In the genomic region with DNA sequence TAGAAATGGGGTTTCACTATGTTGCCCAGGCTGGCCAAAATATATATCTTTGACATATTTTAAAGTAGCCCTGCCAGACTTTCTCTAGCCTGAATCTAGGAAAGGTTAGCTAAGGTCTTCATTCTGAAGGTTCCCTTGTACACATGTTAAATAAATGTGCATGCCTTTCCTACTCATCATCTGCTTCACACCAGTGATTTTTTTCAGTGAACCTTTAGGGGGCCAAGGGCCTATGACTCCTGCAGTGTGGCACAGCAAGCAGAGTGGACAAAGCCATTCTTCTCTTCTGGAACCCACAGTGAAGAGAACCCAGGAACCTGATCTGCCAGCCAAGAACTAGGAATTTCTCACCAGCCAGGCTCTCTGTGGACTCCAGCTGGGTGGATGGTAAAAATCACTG, we compare ENCODE assay signal across 19 cellular contexts.
"Had no signal": no experiment of that assay in that cellular context is flagged by ENCODE, and none has a peak within 500 bp of the region (broad histone marks: within the 10 kb centered on the region; RNA-seq: fewer than 3 reads in every experiment).

No MANE protein-coding gene starts in this region.

- H3K4me2 ChIP-seq: hepatocyte had no signal

- H3K36me3 ChIP-seq: esophagus squamous epithelium, right atrium auricular region, sigmoid colon, tibial nerve, upper lobe of right lung had no signal

- H2AFZ ChIP-seq: hepatocyte had no signal

- H3K27me3 ChIP-seq: esophagus squamous epithelium, foreskin keratinocyte, hepatocyte, right atrium auricular region, sigmoid colon, testis, tibial nerve, upper lobe of right lung had no signal

- H3K27ac ChIP-seq: esophagus squamous epithelium, foreskin keratinocyte, hepatocyte, right atrium auricular region, sigmoid colon, skin epidermis, testis, tibial nerve, upper lobe of right lung had no signal

- H3K4me3 ChIP-seq: esophagus squamous epithelium, hepatocyte, mucosa of descending colon, right atrium auricular region, sigmoid colon, skin epidermis, testis, tibial nerve, upper lobe of right lung had no signal

- H3K4me1 ChIP-seq: right atrium auricular region, sigmoid colon, testis, upper lobe of right lung had no signal

- H3K79me2 ChIP-seq: hepatocyte had no signal

- H3K9me3 ChIP-seq: testis, tibial nerve, upper lobe of right lung had no signal

- DNase-seq: effector memory CD8-positive, alpha-beta T cell; esophagus squamous epithelium; foreskin keratinocyte; head of caudate nucleus; kidney; mucosa of descending colon; natural killer cell; posterior cingulate gyrus; sigmoid colon; stimulated activated CD4-positive, alpha-beta T cell treated with anti-CD3 and anti-CD28 coated beads, Interleukin-2, amount 100 ng/mL, for 24 hours; stimulated activated CD4-positive, alpha-beta T cell treated with anti-CD3 and anti-CD28 coated beads, Interleukin-4, amount 100 ng/mL, for 4 hours; stimulated activated naive B cell treated with anti-CD40 and anti-IgM and Interleukin-4, amounts not matched to agents 10 μg/mL and 1 μg/mL and 100 μg/mL, for 72 hours; stimulated activated naive CD8-positive, alpha-beta T cell treated with anti-CD3 and anti-CD28 coated beads, Interleukin-15, amount 100 ng/mL, for 72 hours; testis; upper lobe of right lung had no signal

- ATAC-seq: effector memory CD8-positive, alpha-beta T cell; foreskin keratinocyte; mucosa of descending colon; natural killer cell; stimulated activated naive B cell treated with anti-CD40 and anti-IgM and Interleukin-4, amounts not matched to agents 10 μg/mL and 1 μg/mL and 100 μg/mL, for 72 hours; stimulated activated naive CD8-positive, alpha-beta T cell treated with anti-CD3 and anti-CD28 coated beads, Interleukin-15, amount 100 ng/mL, for 72 hours; upper lobe of right lung had no signal
